In genomic region chr3:101780661-101781060, GRCh38 we compare ENCODE assay signal across 1 cellular context.
TF ChIP-seq lines count a peak whose summit lies in the region.

No MANE protein-coding gene starts in this region.

TF ChIP-seq in IMR-90, 13 proteins besides CTCF, POLR2A, EP300 and RAD21 (continued from another document):
- peak; percentile 33; the same call in 1 of the 2 replicates for TF ChIP-seq USF2 (IDR thresholded peaks at IDR 0.05; ENCODE audit: low read depth, low read length)
- TF ChIP-seq RCOR1 (IDR thresholded peaks at IDR 0.05; ENCODE audit: insufficient replicate concordance, low read length) = no peak
- peak; percentile 27; the same call in 1 of the 2 replicates for TF ChIP-seq FOS (IDR thresholded peaks at IDR 0.05; ENCODE audit: low read depth, low read length)
- TF ChIP-seq CEBPB (IDR thresholded peaks at IDR 0.05; ENCODE audit: low read depth, low read length) = no peak
- no peak for TF ChIP-seq CHD1 (IDR thresholded peaks at IDR 0.05; ENCODE audit: low read depth, low read length)
- TF ChIP-seq MAFK (IDR thresholded peaks at IDR 0.05; ENCODE audit: low read depth, low read length) = peak; percentile 99
- TF ChIP-seq MAZ (IDR thresholded peaks at IDR 0.05; ENCODE audit: borderline replicate concordance, low read depth, low read length) = no peak
- TF ChIP-seq MXI1 (IDR thresholded peaks at IDR 0.05; ENCODE audit: borderline replicate concordance, low read depth, low read length) = no peak
- peak; percentile 20; the same call in 1 of the 2 replicates for TF ChIP-seq RFX5 (IDR thresholded peaks at IDR 0.05; ENCODE audit: low read depth, low read length)
- TF ChIP-seq SMC3 (IDR thresholded peaks at IDR 0.05; ENCODE audit: low read depth, low read length) = no peak
- TF ChIP-seq BHLHE40 (IDR thresholded peaks at IDR 0.05; ENCODE audit: low read depth, low read length) = peak; percentile 79; the same call in 1 of the 2 replicates
